ENCODE assay signal across 14 cellular contexts in the genomic region with DNA sequence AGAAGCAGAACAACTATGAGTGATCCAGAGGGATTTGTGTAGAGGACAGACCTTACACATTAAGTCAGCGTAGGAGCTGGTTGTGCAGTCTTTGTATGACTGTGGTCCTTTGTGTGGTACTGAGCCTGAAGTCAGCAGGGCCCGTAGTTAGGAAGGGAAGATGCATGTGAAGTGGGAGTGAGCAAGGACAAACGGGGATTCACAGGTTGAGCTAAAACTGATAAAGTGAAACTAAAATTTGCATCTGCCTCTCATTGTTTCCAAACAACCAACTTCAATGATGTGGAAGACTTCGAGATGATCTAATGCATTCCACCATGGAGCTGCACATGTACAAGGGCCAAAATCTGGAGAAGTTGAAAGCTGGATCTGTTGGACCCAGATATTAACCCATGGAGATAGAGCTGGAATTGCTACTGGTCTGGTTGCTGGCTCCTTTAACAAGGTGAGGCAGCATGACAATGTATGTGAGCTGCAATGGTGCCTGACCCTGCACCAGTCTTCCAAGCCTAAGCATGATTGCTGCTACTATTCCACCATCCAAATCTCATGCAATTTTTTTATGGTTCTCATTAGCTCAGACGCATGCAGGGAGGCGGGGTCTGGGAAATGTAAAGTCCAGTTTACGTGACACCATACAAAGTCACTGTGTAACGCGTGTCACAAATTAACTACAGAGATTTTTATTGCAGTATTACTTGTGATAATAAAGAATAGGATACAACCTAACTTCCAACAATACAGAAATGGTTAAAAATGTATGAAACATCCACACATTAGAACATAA. TPM values are rescaled to one million over a fixed set of nuclear protein-coding genes. Genes with fewer than 3 reads are reported as not detected.
A peak's percentile ranks its signal among the peaks of the same experiment; 100 is the strongest.
DNase-seq lines count a peak whose midpoint lies in the region; ATAC-seq and TF ChIP-seq lines count a peak whose summit lies in the region.
"Had no signal": no experiment of that assay in that cellular context is flagged by ENCODE, and none has a peak within 500 bp of the region (broad histone marks: within the 10 kb centered on the region; RNA-seq: fewer than 3 reads in every experiment).

No MANE protein-coding gene starts in this region.

- H3K4me1 Mint-ChIP-seq in CD4-positive, CD25-positive, alpha-beta regulatory T cell, result peaks cover 0 to 9% (median 2%) of the 10 kb centered on the region in 4 donors

- intact Hi-C loops in thyroid gland (cut with DNase I), result no loop called here

- H4K5ac ChIP-seq in mesendoderm (ENCODE audit: low read length), result no peak overlapping the region

- H3K4me2 ChIP-seq in mesendoderm (ENCODE audit: low read length), result no peak overlapping the region
- H3K4me2 ChIP-seq: neural progenitor cell had no signal

- no peak overlapping the region for H3K9ac ChIP-seq in mesendoderm (ENCODE audit: low read length)
- H3K9ac ChIP-seq: neural progenitor cell had no signal

- ATAC-seq in CD4-positive, CD25-positive, alpha-beta regulatory T cell (ENCODE audit: low read depth in 2 of 2), result no peak
- ATAC-seq in GM18867 (IDR thresholded peaks at IDR 0.05; ENCODE audit: unreplicated experiment) (peak; percentile 71), GM21786 (IDR thresholded peaks at IDR 0.05; ENCODE audit: unreplicated experiment) (peak; percentile 65), HG03469 (IDR thresholded peaks at IDR 0.05; ENCODE audit: unreplicated experiment) (peak; percentile 41), foreskin keratinocyte (no peak)

- peaks cover 8% of the 10 kb centered on the region for H3K36me3 Mint-ChIP-seq in CD4-positive, CD25-positive, alpha-beta regulatory T cell
- H3K36me3 Mint-ChIP-seq: neural progenitor cell had no signal

- H3K23ac ChIP-seq in mesendoderm (ENCODE audit: low read length), result no peak overlapping the region

- H3K4me3 Mint-ChIP-seq in CD4-positive, CD25-positive, alpha-beta regulatory T cell, result peak overlapping the region in 1 of 4 donors; percentile 1
- H3K4me3 Mint-ChIP-seq: neural progenitor cell had no signal

- H3K27me3 ChIP-seq in CD4-positive, CD25-positive, alpha-beta regulatory T cell (ENCODE audit: control insufficient read depth, insufficient read depth, low read length), result no peaks in the 10 kb centered on the region
- peaks cover 3% of the 10 kb centered on the region for H3K27me3 ChIP-seq in foreskin keratinocyte
- no peaks in the 10 kb centered on the region for H3K27me3 ChIP-seq in thyroid gland
- no peaks in the 10 kb centered on the region for H3K27me3 ChIP-seq in mesendoderm (ENCODE audit: insufficient read depth, low read length, poor library complexity)
- H3K27me3 ChIP-seq: adrenal gland, neural progenitor cell had no signal

- H3K18ac ChIP-seq in mesendoderm (ENCODE audit: low read length), result no peak overlapping the region

- H3K9me3 Mint-ChIP-seq in CD4-positive, CD25-positive, alpha-beta regulatory T cell, result no peaks in the 10 kb centered on the region
- H3K9me3 Mint-ChIP-seq: neural progenitor cell had no signal

- no peak overlapping the region for H3K27ac ChIP-seq in CD4-positive, CD25-positive, alpha-beta regulatory T cell (ENCODE audit: insufficient read depth, low read length, poor library complexity, severe bottlenecking)
- H3K27ac ChIP-seq in foreskin keratinocyte (no peak overlapping the region), thyroid gland (no peak overlapping the region), mesendoderm (ENCODE audit: low read depth, low read length) (no peak overlapping the region)
- H3K27ac ChIP-seq: neural progenitor cell had no signal

- TF ChIP-seq CTCF in foreskin keratinocyte (conservative IDR thresholded peaks at IDR 0.05) (no peak), thyroid gland (IDR thresholded peaks at IDR 0.05) (no peak)

- H2BK5ac ChIP-seq in mesendoderm (ENCODE audit: low read length), result no peak overlapping the region

- no peaks in the 10 kb centered on the region for H3K4me1 ChIP-seq in CD4-positive, CD25-positive, alpha-beta regulatory T cell (ENCODE audit: control insufficient read depth, insufficient read depth, low read length, poor library complexity, severe bottlenecking)
- no peaks in the 10 kb centered on the region for H3K4me1 ChIP-seq in foreskin keratinocyte
- H3K4me1 ChIP-seq in thyroid gland, result peaks cover 25 to 31% of the 10 kb centered on the region in 2 donors
- H3K4me1 ChIP-seq in mesendoderm (ENCODE audit: control insufficient read depth, low read depth, low read length), result no peaks in the 10 kb centered on the region

- no peak overlapping the region for H2BK120ac ChIP-seq in mesendoderm (ENCODE audit: low read depth, low read length)

- H4K8ac ChIP-seq in mesendoderm (ENCODE audit: low read depth, low read length), result no peak overlapping the region

- no peaks in the 10 kb centered on the region for H3K79me2 ChIP-seq in mesendoderm (ENCODE audit: control insufficient read depth, insufficient read depth, low read length)

- no peaks in the 10 kb centered on the region for H3K36me3 ChIP-seq in CD4-positive, CD25-positive, alpha-beta regulatory T cell (ENCODE audit: control insufficient read depth, insufficient read depth, low read length)
- H3K36me3 ChIP-seq in thyroid gland (no peaks in the 10 kb centered on the region), mesendoderm (ENCODE audit: control insufficient read depth, insufficient read depth, low read length) (no peaks in the 10 kb centered on the region)
- H3K36me3 ChIP-seq: adrenal gland, neural progenitor cell had no signal

- no peaks in the 10 kb centered on the region for H3K9me3 ChIP-seq in CD4-positive, CD25-positive, alpha-beta regulatory T cell (ENCODE audit: control insufficient read depth in 2 of 2, low read length in 2 of 2)
- H3K9me3 ChIP-seq in thyroid gland, result no peaks in the 10 kb centered on the region
- H3K9me3 ChIP-seq: adrenal gland had no signal

- H3K27ac Mint-ChIP-seq in CD4-positive, CD25-positive, alpha-beta regulatory T cell, result peak overlapping the region in 1 of 3 donors; percentile 2
- H3K27ac Mint-ChIP-seq: neural progenitor cell had no signal

- peak overlapping the region; percentile 33 for H3K4me3 ChIP-seq in CD4-positive, CD25-positive, alpha-beta regulatory T cell (ENCODE audit: low read depth, low read length)
- H3K4me3 ChIP-seq in thyroid gland (replicated peaks in 1 of 3), result no peak overlapping the region
- H3K4me3 ChIP-seq in mesendoderm (ENCODE audit: low read length), result no peak overlapping the region
- H3K4me3 ChIP-seq: adrenal gland, neural progenitor cell had no signal

- DNase-seq in CD4-positive, CD25-positive, alpha-beta regulatory T cell, result no peak
- DNase-seq in NCI-H2196 treated with DMSO at 0.1 percent for 48 hours (lab: John Stamatoyannopoulos, UW; ENCODE audit: unreplicated experiment) (no peak), foreskin keratinocyte (no peak), thyroid gland (no peak), mesendoderm (no peak)
- DNase-seq: activated CD4-positive, alpha-beta T cell treated with anti-CD3 and anti-CD28 coated beads for 1 hour; adrenal gland; NCI-H1436 treated with DMSO at 0.1 percent for 48 hours; RPMI8226; stimulated activated CD4-positive, alpha-beta T cell treated with anti-CD3 and anti-CD28 coated beads, Interleukin-2, amount 100 ng/mL, for 24 hours had no signal

- no peak for TF ChIP-seq POLR2A in thyroid gland (IDR thresholded peaks at IDR 0.05)

- H3K56ac ChIP-seq in mesendoderm (ENCODE audit: low read length), result no peak overlapping the region

- no peak overlapping the region for H2BK15ac ChIP-seq in mesendoderm (replicated peaks; ENCODE audit: low read depth)

- no peak overlapping the region for H3K4ac ChIP-seq in mesendoderm (ENCODE audit: low read depth, low read length)

- no peak overlapping the region for H2AK5ac ChIP-seq in mesendoderm (ENCODE audit: low read length)

- no peaks in the 10 kb centered on the region for H3K79me1 ChIP-seq in mesendoderm (ENCODE audit: low read length)

- WGBS in thyroid gland, 2 donors, result 86 to 94% methylated on average over 9 of the region's 9 CpGs
- WGBS in mesendoderm (ENCODE audit: extremely low coverage, insufficient coverage, low lambda C conversion rate), result no CpG with 5 or more reads among the region's 9 CpGs

- H3K27me3 Mint-ChIP-seq in CD4-positive, CD25-positive, alpha-beta regulatory T cell, result peaks cover 11% of the 10 kb centered on the region

RNA-seq across cellular contexts. Expression of gene CYBRD1, which starts 12.1 kb away (rescaled TPM):
- total RNA-seq in CD4-positive, CD25-positive, alpha-beta regulatory T cell, result 0.94 TPM
- polyA plus RNA-seq in CD4-positive, CD25-positive, alpha-beta regulatory T cell, result under 1 TPM in 2 of 4 donors, not detected in 2; 0.09 to 0.20 TPM
- 27.5 and 33.0 TPM in 2 replicates for total RNA-seq in foreskin keratinocyte
- 11.1 TPM in 2 replicates for polyA plus RNA-seq in foreskin keratinocyte
- total RNA-seq in thyroid gland, result 100 to 1,000 TPM; 462 to 802 (median 490) TPM
- 12.3 TPM for polyA plus RNA-seq in mesendoderm (2013, experiment 1 of 2)
- 10.7 TPM for polyA plus RNA-seq in mesendoderm (2013, experiment 2 of 2)

Comparison
In these comparisons a context has a peak if more than half of its experiments do, and no peak if none do; other contexts are left out.
1. ATAC-seq: peak in GM18867 (single experiment), GM21786 (single experiment) and HG03469 (single experiment); none in CD4-positive, CD25-positive, alpha-beta regulatory T cell (0 of 2) and foreskin keratinocyte (single experiment).
2. RNA of gene CYBRD1, which starts 12.1 kb away (total RNA-seq): 462 to 802 TPM in thyroid gland; 27.5 to 33.0 TPM in foreskin keratinocyte and 0.94 TPM in CD4-positive, CD25-positive, alpha-beta regulatory T cell (single experiment); every median in the first group is over 10 times any median in the second.